In the genomic region with DNA sequence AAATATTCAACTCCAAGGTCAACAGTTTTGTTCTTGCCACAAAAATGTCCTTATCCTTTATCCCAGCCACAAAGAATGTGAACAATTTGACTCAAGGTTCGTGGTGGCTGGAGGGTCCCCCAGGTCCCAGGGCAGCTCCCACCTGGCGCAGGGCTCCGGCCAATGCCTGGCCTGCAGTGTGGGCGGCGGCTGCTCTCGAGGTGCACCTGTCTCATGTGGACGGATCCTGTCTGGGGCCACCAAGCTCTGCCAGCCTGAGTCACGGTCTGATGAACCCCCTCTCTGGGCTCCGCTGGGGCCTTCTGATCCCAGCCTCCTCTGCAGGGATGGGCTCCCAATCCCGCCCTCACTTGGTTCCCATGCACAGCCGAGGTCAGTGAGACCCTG, we compare ENCODE assay signal across 14 cellular contexts. TPM values are rescaled to one million over a fixed set of nuclear protein-coding genes. Genes with fewer than 3 reads are reported as not detected.
DNase-seq lines count a peak whose midpoint lies in the region; ATAC-seq and TF ChIP-seq lines count a peak whose summit lies in the region.
"Had no signal": no experiment of that assay in that cellular context is flagged by ENCODE, and none has a peak within 500 bp of the region (broad histone marks: within the 10 kb centered on the region; RNA-seq: fewer than 3 reads in every experiment).

No MANE protein-coding gene starts in this region.

- RAD21 ChIA-PET in HCT116 (lab: Charles Lee; ENCODE audit: low non-redundant PET in 1 of 2, low total read pairs in 2 of 2, uncharacterized antibody in 2 of 2, unreplicated experiment in 2 of 2): no interaction called here

- H3K4me3 ChIP-seq in HCT116 (replicated peaks in 1 of 2; ENCODE audit: low read depth in 1 of 2, low read length in 2 of 2): no peak overlapping the region
- H3K4me3 ChIP-seq in ascending aorta: no peak overlapping the region
- no peak overlapping the region for H3K4me3 ChIP-seq in lower lobe of right lung
- no peak overlapping the region for H3K4me3 ChIP-seq in tibial nerve

- peak; percentile 70 for DNase-seq in A172 (ENCODE audit: low spot score)
- no peak for DNase-seq in HCT116 (ENCODE audit: low read depth, low spot score)
- DNase-seq in ascending aorta (ENCODE audit: low spot score in 2 of 2): no peak
- DNase-seq in lower lobe of right lung: no peak
- DNase-seq in tibial nerve (ENCODE audit: low spot score in 2 of 2): no peak
- no peak for DNase-seq in activated effector memory CD4-positive, alpha-beta T cell treated with Interleukin-2 at 50 U/mL for 16 hours
- DNase-seq: activated CD4-positive, alpha-beta T cell treated with anti-CD3 and anti-CD28 coated beads, Interleukin-2, amount 50 U/mL, for 4 hours; central memory CD4-positive, alpha-beta T cell; DMS153; GOT3; hypothalamus; MM.1S had no signal

- TF ChIP-seq CTCF in HCT116 (IDR thresholded peaks at IDR 0.05 in 2 of 3, conservative IDR thresholded peaks at IDR 0.05 in 1 of 3; ENCODE audit: borderline replicate concordance in 1 of 3, insufficient read depth in 1 of 3, low read depth in 2 of 3, low read length in 2 of 3): no peak
- no peak for TF ChIP-seq CTCF in ascending aorta (IDR thresholded peaks at IDR 0.05)
- no peak for TF ChIP-seq CTCF in lower lobe of right lung (IDR thresholded peaks at IDR 0.05)
- no peak for TF ChIP-seq CTCF in tibial nerve (IDR thresholded peaks at IDR 0.05)

- TF ChIP-seq EP300 in tibial nerve (IDR thresholded peaks at IDR 0.05): no peak

- intact Hi-C loops in HCT116 (cut with micrococcal nuclease) (no loop called here), ascending aorta (cut with DNase I) (no loop called here), lower lobe of right lung (cut with DNase I) (no loop called here)

- 81 to 85% methylated on average over 9 to 11 of the region's 11 CpGs for WGBS in tibial nerve, 2 donors

- H3K27me3 ChIP-seq in HCT116 (ENCODE audit: insufficient read depth, low read length) (no peaks in the 10 kb centered on the region), ascending aorta (no peaks in the 10 kb centered on the region), lower lobe of right lung (ENCODE audit: low read depth) (no peaks in the 10 kb centered on the region), tibial nerve (no peaks in the 10 kb centered on the region)

- H3K4me2 ChIP-seq in HCT116 (ENCODE audit: low read length): peak overlapping the region; percentile 32; the same call in 1 of the 2 replicates

- H3K27ac ChIP-seq in HCT116 (ENCODE audit: low read depth, low read length) (no peak overlapping the region; the same call in 1 of the 2 replicates), ascending aorta (peak overlapping the region; percentile 59 to 71), lower lobe of right lung (peak overlapping the region; percentile 54), tibial nerve (peak overlapping the region in 1 of 4 donors; percentile 0)

- peaks cover 39% of the 10 kb centered on the region for H3K79me2 ChIP-seq in HCT116 (ENCODE audit: insufficient read depth, low read length)

- TF ChIP-seq POLR2A in HCT116 (IDR thresholded peaks at IDR 0.05; ENCODE audit: borderline replicate concordance, extremely low read depth, insufficient read depth, insufficient read length) (no peak), tibial nerve (IDR thresholded peaks at IDR 0.05) (no peak)

- H3K36me3 ChIP-seq in HCT116 (ENCODE audit: control insufficient read depth in 1 of 2, insufficient read depth in 2 of 2, low read length in 2 of 2): peaks cover 4 to 15% of the 10 kb centered on the region in 2 experiments; a peak in 2 of 4 replicates
- H3K36me3 ChIP-seq in ascending aorta: peaks cover 3 to 8% of the 10 kb centered on the region in 2 donors
- peaks cover 4% of the 10 kb centered on the region for H3K36me3 ChIP-seq in lower lobe of right lung
- H3K36me3 ChIP-seq in tibial nerve: no peaks in the 10 kb centered on the region

- H3K9me3 ChIP-seq in HCT116 (ENCODE audit: control insufficient read depth in 1 of 2, insufficient read depth in 1 of 2, low read depth in 1 of 2, low read length in 2 of 2) (peaks cover 4 to 9% of the 10 kb centered on the region in 2 experiments; a peak in 2 of 4 replicates), ascending aorta (no peaks in the 10 kb centered on the region), lower lobe of right lung (no peaks in the 10 kb centered on the region), tibial nerve (peaks cover 0 to 6% (median 0%) of the 10 kb centered on the region in 4 donors)

- H3K4me1 ChIP-seq in HCT116 (ENCODE audit: control insufficient read depth in 1 of 2, insufficient read depth in 2 of 2, low read length in 2 of 2) (peaks cover 9 to 23% of the 10 kb centered on the region in 2 experiments), ascending aorta (peaks cover 14 to 28% of the 10 kb centered on the region in 2 donors), lower lobe of right lung (peaks cover 48% of the 10 kb centered on the region), tibial nerve (peaks cover 0 to 53% (median 6%) of the 10 kb centered on the region in 4 donors)

- POLR2A ChIA-PET in HCT116 (lab: Charles Lee): interaction anchor here (0.6 kb wide), 1 partner anchor 128 kb away, joined by 4 read pairs; no protein-coding TSS in a partner anchor

- no peaks in the 10 kb centered on the region for H3K9me2 ChIP-seq in HCT116 (ENCODE audit: insufficient read depth)

- no TSS peak for BruUV-seq in HCT116 (replicated peaks; lab: Mats Ljungman, UMichigan)

- no peak for TF ChIP-seq RAD21 in HCT116 (IDR thresholded peaks at IDR 0.05; ENCODE audit: low read depth)

- no peaks in the 10 kb centered on the region for H4K20me1 ChIP-seq in HCT116 (ENCODE audit: insufficient read depth)

- CTCF ChIA-PET in HCT116 (lab: Charles Lee): no interaction called here

- no peak overlapping the region for H3K9ac ChIP-seq in HCT116 (ENCODE audit: low read length)

- H2AFZ ChIP-seq in HCT116 (ENCODE audit: low read depth, low read length, poor library complexity, severe bottlenecking): no peak overlapping the region

- ATAC-seq in HCT116 (no peak), lower lobe of right lung (peak; percentile 36 to 48), GM19467 (IDR thresholded peaks at IDR 0.05; ENCODE audit: unreplicated experiment) (no peak), HG03354 (IDR thresholded peaks at IDR 0.05; ENCODE audit: poor library complexity, severe bottlenecking, unreplicated experiment) (no peak)

TF ChIP-seq in HCT116, 20 proteins besides CTCF, POLR2A, EP300 and RAD21 (continues in another document):
- TF ChIP-seq, protein P1, sequence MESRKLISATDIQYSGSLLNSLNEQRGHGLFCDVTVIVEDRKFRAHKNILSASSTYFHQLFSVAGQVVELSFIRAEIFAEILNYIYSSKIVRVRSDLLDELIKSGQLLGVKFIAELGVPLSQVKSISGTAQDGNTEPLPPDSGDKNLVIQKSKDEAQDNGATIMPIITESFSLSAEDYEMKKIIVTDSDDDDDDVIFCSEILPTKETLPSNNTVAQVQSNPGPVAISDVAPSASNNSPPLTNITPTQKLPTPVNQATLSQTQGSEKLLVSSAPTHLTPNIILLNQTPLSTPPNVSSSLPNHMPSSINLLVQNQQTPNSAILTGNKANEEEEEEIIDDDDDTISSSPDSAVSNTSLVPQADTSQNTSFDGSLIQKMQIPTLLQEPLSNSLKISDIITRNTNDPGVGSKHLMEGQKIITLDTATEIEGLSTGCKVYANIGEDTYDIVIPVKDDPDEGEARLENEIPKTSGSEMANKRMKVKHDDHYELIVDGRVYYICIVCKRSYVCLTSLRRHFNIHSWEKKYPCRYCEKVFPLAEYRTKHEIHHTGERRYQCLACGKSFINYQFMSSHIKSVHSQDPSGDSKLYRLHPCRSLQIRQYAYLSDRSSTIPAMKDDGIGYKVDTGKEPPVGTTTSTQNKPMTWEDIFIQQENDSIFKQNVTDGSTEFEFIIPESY (IDR thresholded peaks at IDR 0.05; ENCODE audit: extremely low read depth, insufficient replicate concordance, low read length): no peak
- TF ChIP-seq, protein P2, sequence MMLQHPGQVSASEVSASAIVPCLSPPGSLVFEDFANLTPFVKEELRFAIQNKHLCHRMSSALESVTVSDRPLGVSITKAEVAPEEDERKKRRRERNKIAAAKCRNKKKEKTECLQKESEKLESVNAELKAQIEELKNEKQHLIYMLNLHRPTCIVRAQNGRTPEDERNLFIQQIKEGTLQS (IDR thresholded peaks at IDR 0.05): no peak
- no peak for TF ChIP-seq ELF1 (IDR thresholded peaks at IDR 0.05; ENCODE audit: borderline replicate concordance, low read depth)
- no peak for TF ChIP-seq POLR2AphosphoS5 (IDR thresholded peaks at IDR 0.05; ENCODE audit: low read depth, low read length)
- no peak for TF ChIP-seq CEBPB (IDR thresholded peaks at IDR 0.05; ENCODE audit: low read depth)
- no peak for TF ChIP-seq CBX3 (IDR thresholded peaks at IDR 0.05; ENCODE audit: low read depth)
- no peak for TF ChIP-seq YY1 (IDR thresholded peaks at IDR 0.05; ENCODE audit: extremely low read depth, insufficient replicate concordance, low read depth, low read length)
- TF ChIP-seq SRF (IDR thresholded peaks at IDR 0.05; ENCODE audit: low read depth): no peak
- TF ChIP-seq ZFX (IDR thresholded peaks at IDR 0.05): no peak
- TF ChIP-seq JUND (IDR thresholded peaks at IDR 0.05): no peak
- TF ChIP-seq EZH2phosphoT487 (IDR thresholded peaks at IDR 0.05; ENCODE audit: borderline replicate concordance): no peak

RNA-seq across cellular contexts. Expression of a gene that starts 49.4 kb away (rescaled TPM):
- 30.7 and 55.3 TPM in 2 replicates for total RNA-seq in A172 (2014; rRNA removed; shearing (Covaris generic))
- total RNA-seq in HCT116 (2021; ENCODE audit: unreplicated experiment) (49.4 TPM), ascending aorta (502 TPM), lower lobe of right lung (111 TPM), tibial nerve (100 to 1,000 TPM; 317 to 697 (median 547) TPM)
- 48.8 and 55.5 TPM in 2 replicates for polyA plus RNA-seq in HCT116 (2012)

RNA-seq across cellular contexts. Expression of a gene that starts 55.4 kb away (rescaled TPM):
- 1.8 and 2.3 TPM in 2 replicates for total RNA-seq in A172 (2014; rRNA removed; shearing (Covaris generic))
- total RNA-seq in HCT116 (2021; ENCODE audit: unreplicated experiment) (7.7 TPM), ascending aorta (4.7 TPM), lower lobe of right lung (21.5 TPM), tibial nerve (10 to 100 TPM in 2 of 4 donors, 1 to 10 TPM in 2; 3.3 to 21.6 (median 10.9) TPM)
- polyA plus RNA-seq in HCT116 (2012): 3.3 and 3.4 TPM in 2 replicates

Comparison
In these comparisons a context has a peak if more than half of its experiments do, and no peak if none do; other contexts are left out.
1. ATAC-seq: peak in lower lobe of right lung (2 of 2); none in HCT116 (single experiment), GM19467 (single experiment) and HG03354 (single experiment).